ENCODE assay signal across 1 cellular context in genomic region chr9:71911061-71911907, GRCh38.
TF ChIP-seq lines count a peak whose summit lies in the region.

Gene ABHD17B, minus strand, starts transcription at chr9:71911193. Its CDS starts 36,113 bp downstream, at chr9:71875080.
Gene C9orf85, plus strand, starts transcription at chr9:71911639. Its CDS starts 96 bp downstream, at chr9:71911735.

TF ChIP-seq in K562, 482 proteins besides CTCF, POLR2A, EP300 and RAD21 (continued from another document and continues in another):
- TF ChIP-seq MGA (IDR thresholded peaks at IDR 0.05) (peak; percentile 94), ETS1 (conservative IDR thresholded peaks at IDR 0.05; ENCODE audit: control insufficient read depth, low read depth, low read length) (0 out of 2 replicates have a peak, but pooled peaks have one; percentile 8), CREM (IDR thresholded peaks at IDR 0.05; ENCODE audit: low read depth) (peak; percentile 15; the same call in 1 of the 2 replicates), EP400 (IDR thresholded peaks at IDR 0.05) (peak; percentile 70), ETV5 (CRISPR knock-in tag; IDR thresholded peaks at IDR 0.05; ENCODE audit: low read depth) (no peak), NCOA6 (IDR thresholded peaks at IDR 0.05) (no peak), KAT7 (CRISPR knock-in tag; IDR thresholded peaks at IDR 0.05; ENCODE audit: borderline replicate concordance) (peak; percentile 86; the same call in 1 of the 2 replicates), CXXC5 (CRISPR knock-in tag; IDR thresholded peaks at IDR 0.05) (peak; percentile 64), E2F8 (IDR thresholded peaks at IDR 0.05; ENCODE audit: low read depth, partially characterized antibody) (peak; percentile 66), ZBTB40 (IDR thresholded peaks at IDR 0.05) (peak; percentile 93), ZBTB40 (CRISPR knock-in tag; IDR thresholded peaks at IDR 0.05) (no peak), POLR3A (IDR thresholded peaks at IDR 0.05; ENCODE audit: borderline replicate concordance, extremely low read depth, insufficient read depth, insufficient read length) (no peak), NONO (IDR thresholded peaks at IDR 0.05; ENCODE audit: low read depth in 2 of 2, low read length in 1 of 2) (no peak), HNRNPLL (IDR thresholded peaks at IDR 0.05; ENCODE audit: low read depth, low read length, poor library complexity, severe bottlenecking) (peak; percentile 43), MYBL2 (IDR thresholded peaks at IDR 0.05; ENCODE audit: low read depth) (no peak), MYBL2 (CRISPR knock-in tag; IDR thresholded peaks at IDR 0.05; ENCODE audit: borderline replicate concordance) (no peak), XRCC5 (IDR thresholded peaks at IDR 0.05; ENCODE audit: low read depth, low read length) (peak; percentile 34; the same call in 1 of the 2 replicates), CBFA2T2 (conservative IDR thresholded peaks at IDR 0.05) (peak; percentile 67), ELF1 (tag; IDR thresholded peaks at IDR 0.05) (peak; percentile 61; the same call in 1 of the 2 replicates), POLR2G (IDR thresholded peaks at IDR 0.05; ENCODE audit: low read depth, low read length) (peak; percentile 98), CEBPZ (IDR thresholded peaks at IDR 0.05; ENCODE audit: borderline replicate concordance, low read depth, low read length) (peak; percentile 77; the same call in 1 of the 2 replicates), ZNF668 (CRISPR knock-in tag; IDR thresholded peaks at IDR 0.05) (no peak), HEY1 (CRISPR knock-in tag; IDR thresholded peaks at IDR 0.05; ENCODE audit: borderline replicate concordance) (no peak), ZNF274 (IDR thresholded peaks at IDR 0.05; ENCODE audit: borderline replicate concordance, low read depth, low read length) (no peak)
